Comparison of ENCODE assay signal across 22 cellular contexts in the genomic region with DNA sequence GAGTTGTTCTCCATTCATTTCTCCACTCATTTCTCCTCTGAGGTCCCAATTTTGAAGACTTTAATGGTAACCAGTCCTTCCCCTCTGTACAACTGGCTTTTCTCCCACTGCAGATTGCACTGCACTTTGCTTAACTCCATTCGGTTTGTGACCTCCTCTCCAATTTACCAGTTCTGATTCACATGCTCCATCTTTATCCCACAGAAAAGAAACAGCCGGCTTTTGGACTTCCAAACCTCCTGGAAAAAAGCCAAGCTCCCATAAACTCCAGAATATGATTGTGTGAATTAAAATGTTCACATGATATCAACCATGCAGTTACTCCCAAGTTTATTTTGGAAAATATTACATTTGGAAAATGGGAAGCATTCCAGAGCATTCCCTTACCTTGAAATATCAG. TPM values are rescaled to one million over a fixed set of nuclear protein-coding genes. Genes with fewer than 3 reads are reported as not detected.
"Had no signal": no experiment of that assay in that cellular context is flagged by ENCODE, and none has a peak within 500 bp of the region (broad histone marks: within the 10 kb centered on the region; RNA-seq: fewer than 3 reads in every experiment).

No MANE protein-coding gene starts in this region.

- H3K27ac Mint-ChIP-seq: immature natural killer cell; naive thymus-derived CD8-positive, alpha-beta T cell; neural progenitor cell; progenitor cell of endocrine pancreas; stimulated activated naive B cell treated with anti-CD40 and anti-IgM and Interleukin-4, amounts not matched to agents 10 μg/mL and 1 μg/mL and 100 μg/mL, for 72 hours; stimulated activated naive CD8-positive, alpha-beta T cell treated with anti-CD3 and anti-CD28 coated beads, Interleukin-15, amount 100 ng/mL, for 72 hours had no signal

- H3K4me1 Mint-ChIP-seq: stimulated activated naive B cell treated with anti-CD40 and anti-IgM and Interleukin-4, amounts not matched to agents 10 μg/mL and 1 μg/mL and 100 μg/mL, for 72 hours; stimulated activated naive CD8-positive, alpha-beta T cell treated with anti-CD3 and anti-CD28 coated beads, Interleukin-15, amount 100 ng/mL, for 72 hours had no signal

- H3K36me3 ChIP-seq: gastroesophageal sphincter, neural progenitor cell, ovary, right lobe of liver, spleen, thoracic aorta, transverse colon had no signal

- H3K27me3 ChIP-seq: gastroesophageal sphincter, neural progenitor cell, ovary, right lobe of liver, spleen, transverse colon had no signal

- H3K4me1 ChIP-seq: right lobe of liver, spleen had no signal

- ATAC-seq: gastroesophageal sphincter; mucosa of descending colon; naive thymus-derived CD8-positive, alpha-beta T cell; right lobe of liver; stimulated activated naive B cell treated with anti-CD40 and anti-IgM and Interleukin-4, amounts not matched to agents 10 μg/mL and 1 μg/mL and 100 μg/mL, for 72 hours; stimulated activated naive CD8-positive, alpha-beta T cell treated with anti-CD3 and anti-CD28 coated beads, Interleukin-15, amount 100 ng/mL, for 72 hours had no signal

- H3K27me3 Mint-ChIP-seq: stimulated activated naive CD8-positive, alpha-beta T cell treated with anti-CD3 and anti-CD28 coated beads, Interleukin-15, amount 100 ng/mL, for 72 hours had no signal

- H3K4me3 Mint-ChIP-seq: immature natural killer cell; naive thymus-derived CD8-positive, alpha-beta T cell; neural progenitor cell; stimulated activated naive B cell treated with anti-CD40 and anti-IgM and Interleukin-4, amounts not matched to agents 10 μg/mL and 1 μg/mL and 100 μg/mL, for 72 hours; stimulated activated naive CD8-positive, alpha-beta T cell treated with anti-CD3 and anti-CD28 coated beads, Interleukin-15, amount 100 ng/mL, for 72 hours had no signal

- H3K4me3 ChIP-seq: gastroesophageal sphincter, mucosa of descending colon, neural progenitor cell, ovary, right lobe of liver, spleen, thoracic aorta, transverse colon had no signal

- H2AFZ ChIP-seq: neural progenitor cell had no signal

- H3K27ac ChIP-seq: gastroesophageal sphincter, neural progenitor cell, right lobe of liver, spleen, thoracic aorta, transverse colon had no signal

- H3K4me2 ChIP-seq: neural progenitor cell had no signal

- H3K9me3 ChIP-seq: gastroesophageal sphincter, mucosa of descending colon, ovary, right lobe of liver, spleen, thoracic aorta, transverse colon had no signal

- DNase-seq: dermis blood vessel endothelial cell; foreskin fibroblast; glutamatergic neuron; immature natural killer cell; mammary epithelial cell; mucosa of descending colon; naive thymus-derived CD8-positive, alpha-beta T cell; nucleus accumbens; right lobe of liver; spleen; stimulated activated CD4-positive, alpha-beta T cell treated with anti-CD3 and anti-CD28 coated beads, Interleukin-15, amount 100 ng/mL, for 24 hours; stimulated activated CD4-positive, alpha-beta T cell treated with anti-CD3 and anti-CD28 coated beads, Interleukin-1b, Interleukin-23, amount 100 ng/mL, for 48 hours; stimulated activated CD4-positive, alpha-beta T cell treated with anti-CD3 and anti-CD28 coated beads, Interleukin-4, amount 100 ng/mL, for 4 hours; stimulated activated naive B cell treated with anti-CD40 and anti-IgM and Interleukin-4, amounts not matched to agents 10 μg/mL and 1 μg/mL and 100 μg/mL, for 72 hours; stimulated activated naive CD8-positive, alpha-beta T cell treated with anti-CD3 and anti-CD28 coated beads, Interleukin-15, amount 100 ng/mL, for 72 hours; substantia nigra; transverse colon had no signal

- H3K9ac ChIP-seq: neural progenitor cell had no signal

- H3K36me3 Mint-ChIP-seq: immature natural killer cell; naive thymus-derived CD8-positive, alpha-beta T cell; neural progenitor cell; stimulated activated naive B cell treated with anti-CD40 and anti-IgM and Interleukin-4, amounts not matched to agents 10 μg/mL and 1 μg/mL and 100 μg/mL, for 72 hours had no signal

- H3K9me3 Mint-ChIP-seq: immature natural killer cell; naive thymus-derived CD8-positive, alpha-beta T cell; stimulated activated naive B cell treated with anti-CD40 and anti-IgM and Interleukin-4, amounts not matched to agents 10 μg/mL and 1 μg/mL and 100 μg/mL, for 72 hours; stimulated activated naive CD8-positive, alpha-beta T cell treated with anti-CD3 and anti-CD28 coated beads, Interleukin-15, amount 100 ng/mL, for 72 hours had no signal

RNA-seq across cellular contexts. Expression of gene FZD4, which starts 58.7 kb away (rescaled TPM):
- total RNA-seq: naive thymus-derived CD8-positive, alpha-beta T cell had no signal
- polyA plus RNA-seq: naive thymus-derived CD8-positive, alpha-beta T cell had no signal
